Comparison of ENCODE assay signal across 33 cellular contexts in genomic region chr16:14346278-14347142, GRCh38.
"Had no signal": no experiment of that assay in that cellular context is flagged by ENCODE, and none has a peak within 500 bp of the region (broad histone marks: within the 10 kb centered on the region; RNA-seq: fewer than 3 reads in every experiment).

No MANE protein-coding gene starts in this region.

- H3K36me3 ChIP-seq: adrenal gland, brain microvascular endothelial cell, breast epithelium had no signal

- H3K4me1 ChIP-seq: body of pancreas, breast epithelium had no signal

- DNase-seq: activated B cell treated with CpG ODN at 0.5 μM for 24 hours; activated CD4-positive, alpha-beta memory T cell treated with anti-CD3 and anti-CD28 coated beads for 36 hours; activated CD4-positive, alpha-beta T cell treated with anti-CD3 and anti-CD28 coated beads for 4 hours; activated CD4-positive, alpha-beta T cell treated with anti-CD3 and anti-CD28 coated beads, Interleukin-2, amount 10 ng/mL, durations not matched to agents 24 days and 14 days; activated CD4-positive, alpha-beta T cell treated with anti-CD3 and anti-CD28 coated beads, Interleukin-2, amount 50 U/mL, for 1 hour; activated CD4-positive, alpha-beta T cell treated with anti-CD3 and anti-CD28 coated beads, Interleukin-2, amount 50 U/mL, for 4 hours; activated CD4-positive, CD25-positive, alpha-beta regulatory T cell treated with anti-CD3 and anti-CD28 coated beads, Interleukin-2, amount 50 U/mL, for 72 hours; activated CD8-positive, alpha-beta memory T cell treated with anti-CD3 and anti-CD28 coated beads, Interleukin-2, amount 50 U/mL, for 48 hours; activated CD8-positive, alpha-beta T cell treated with anti-CD3 and anti-CD28 coated beads for 36 hours; activated effector memory CD4-positive, alpha-beta T cell treated with Interleukin-2 at 50 U/mL for 16 hours; activated gamma-delta T cell; activated naive CD4-positive, alpha-beta T cell treated with anti-CD3 and anti-CD28 coated beads, Interleukin-2, amount 10 ng/mL, durations not matched to agents 7 days and 5 days; activated naive CD4-positive, alpha-beta T cell treated with Interleukin-2 at 50 U/mL for 16 hours; activated naive CD8-positive, alpha-beta T cell treated with anti-CD3 and anti-CD28 coated beads for 36 hours; activated T-cell treated with anti-CD3 and anti-CD28 coated beads, Interleukin-2, amount 50 U/mL, for 24 hours; activated T-cell treated with anti-CD3 and anti-CD28 coated beads, Interleukin-2, amount 50 U/mL, for 48 hours; adrenal gland; amniotic stem cell; aorta; body of pancreas; brain microvascular endothelial cell; central memory CD4-positive, alpha-beta T cell; SW 1271; T-helper 1 cell; T-helper 2 cell; T-helper 9 cell had no signal

- H3K27ac ChIP-seq: adrenal gland, body of pancreas, brain microvascular endothelial cell, breast epithelium had no signal

- H3K27me3 ChIP-seq: adrenal gland, body of pancreas, brain microvascular endothelial cell, breast epithelium had no signal

- H3K4me3 ChIP-seq: adrenal gland, body of pancreas, breast epithelium had no signal

- ATAC-seq: activated CD8-positive, alpha-beta T cell treated with anti-CD3 and anti-CD28 coated beads for 36 hours; activated naive CD4-positive, alpha-beta T cell treated with anti-CD3 and anti-CD28 coated beads, Interleukin-2, amount 50 U/mL, for 72 hours; body of pancreas had no signal

- H3K27ac Mint-ChIP-seq: activated B cell treated with CpG ODN at 0.5 μM for 24 hours; activated CD4-positive, alpha-beta memory T cell treated with anti-CD3 and anti-CD28 coated beads for 36 hours; activated CD4-positive, alpha-beta T cell treated with anti-CD3 and anti-CD28 coated beads, Interleukin-2, amount 10 ng/mL, durations not matched to agents 24 days and 14 days; activated CD8-positive, alpha-beta T cell treated with anti-CD3 and anti-CD28 coated beads for 36 hours; activated naive CD4-positive, alpha-beta T cell treated with anti-CD3 and anti-CD28 coated beads, Interleukin-2, amount 10 ng/mL, durations not matched to agents 7 days and 5 days; activated naive CD4-positive, alpha-beta T cell treated with anti-CD3 and anti-CD28 coated beads, Interleukin-2, amount 50 U/mL, for 72 hours; activated naive CD8-positive, alpha-beta T cell treated with anti-CD3 and anti-CD28 coated beads for 36 hours; activated T-cell treated with anti-CD3 and anti-CD28 coated beads, Interleukin-2, amount 50 U/mL, for 24 hours; activated T-helper 2 cell treated with anti-CD3 and anti-CD28 coated beads, Interferon-gamma antibody, Interleukin-2, Interleukin-4, amounts not matched to agents 10 μg/mL and 5 μg/mL and 100 μg/mL, durations not matched to agents 14 hours and 24 hours and 36 hours; T-helper 1 cell treated with Interleukin-12 subunit alpha and Interleukin-12 subunit beta and Interleukin-4 antibody, amounts not matched to agents 30 μg/mL and 1 μg/mL, for 36 hours; T-helper 2 cell treated with Interferon-gamma antibody and Interleukin-4, amounts not matched to agents 5 μg/mL and 100 μg/mL, for 36 hours had no signal

- FAIRE-seq: astrocyte, TTC549 had no signal

- H3K4me1 Mint-ChIP-seq: activated CD4-positive, alpha-beta T cell treated with anti-CD3 and anti-CD28 coated beads, Interleukin-2, amount 10 ng/mL, durations not matched to agents 24 days and 14 days; activated naive CD4-positive, alpha-beta T cell treated with anti-CD3 and anti-CD28 coated beads, Interleukin-2, amount 10 ng/mL, durations not matched to agents 7 days and 5 days; activated naive CD8-positive, alpha-beta T cell treated with anti-CD3 and anti-CD28 coated beads for 36 hours had no signal

- H3K9me3 ChIP-seq: adrenal gland, body of pancreas had no signal

- H3K36me3 Mint-ChIP-seq: activated naive CD4-positive, alpha-beta T cell treated with anti-CD3 and anti-CD28 coated beads, Interleukin-2, amount 10 ng/mL, durations not matched to agents 7 days and 5 days; activated naive CD8-positive, alpha-beta T cell treated with anti-CD3 and anti-CD28 coated beads for 36 hours had no signal

- H3K4me3 Mint-ChIP-seq: activated B cell treated with CpG ODN at 0.5 μM for 24 hours; activated CD4-positive, alpha-beta memory T cell treated with anti-CD3 and anti-CD28 coated beads for 36 hours; activated CD4-positive, alpha-beta T cell treated with anti-CD3 and anti-CD28 coated beads, Interleukin-2, amount 10 ng/mL, durations not matched to agents 24 days and 14 days; activated CD8-positive, alpha-beta T cell treated with anti-CD3 and anti-CD28 coated beads for 36 hours; activated naive CD4-positive, alpha-beta T cell treated with anti-CD3 and anti-CD28 coated beads, Interleukin-2, amount 10 ng/mL, durations not matched to agents 7 days and 5 days; activated naive CD8-positive, alpha-beta T cell treated with anti-CD3 and anti-CD28 coated beads for 36 hours; activated T-cell treated with anti-CD3 and anti-CD28 coated beads, Interleukin-2, amount 50 U/mL, for 24 hours; T-helper 1 cell treated with Interleukin-12 subunit alpha and Interleukin-12 subunit beta and Interleukin-4 antibody, amounts not matched to agents 30 μg/mL and 1 μg/mL, for 36 hours; T-helper 2 cell treated with Interferon-gamma antibody and Interleukin-4, amounts not matched to agents 5 μg/mL and 100 μg/mL, for 36 hours had no signal

- H3K27me3 Mint-ChIP-seq: activated B cell treated with CpG ODN at 0.5 μM for 24 hours had no signal
